Comparison of ENCODE assay signal across 1 cellular context in the genomic region with DNA sequence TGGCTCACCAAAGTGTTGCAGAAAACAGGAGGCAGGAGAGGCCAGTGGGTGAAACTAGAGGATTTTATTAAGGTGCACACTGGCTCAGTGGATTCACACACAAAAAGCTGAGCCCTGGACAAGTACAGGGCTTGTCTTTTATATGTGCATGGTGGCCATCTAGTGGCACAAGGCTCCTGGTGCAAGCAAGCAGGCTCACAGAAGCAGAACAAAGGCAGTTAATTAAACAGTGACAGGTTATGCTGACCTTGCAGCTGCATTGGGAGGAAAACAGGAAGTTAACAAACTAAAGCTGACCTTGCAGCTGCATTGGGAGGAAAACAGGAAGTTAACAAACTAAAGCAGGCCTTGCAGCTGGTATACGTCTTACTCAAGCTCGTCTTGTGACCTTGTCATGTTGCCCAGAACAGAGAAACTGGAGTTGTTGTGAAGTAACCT.
TF ChIP-seq lines count a peak whose summit lies in the region.

No MANE protein-coding gene starts in this region.

TF ChIP-seq in GM23338, 12 proteins besides CTCF, POLR2A, EP300 and RAD21 (continued from another document):
- TF ChIP-seq, protein P1, sequence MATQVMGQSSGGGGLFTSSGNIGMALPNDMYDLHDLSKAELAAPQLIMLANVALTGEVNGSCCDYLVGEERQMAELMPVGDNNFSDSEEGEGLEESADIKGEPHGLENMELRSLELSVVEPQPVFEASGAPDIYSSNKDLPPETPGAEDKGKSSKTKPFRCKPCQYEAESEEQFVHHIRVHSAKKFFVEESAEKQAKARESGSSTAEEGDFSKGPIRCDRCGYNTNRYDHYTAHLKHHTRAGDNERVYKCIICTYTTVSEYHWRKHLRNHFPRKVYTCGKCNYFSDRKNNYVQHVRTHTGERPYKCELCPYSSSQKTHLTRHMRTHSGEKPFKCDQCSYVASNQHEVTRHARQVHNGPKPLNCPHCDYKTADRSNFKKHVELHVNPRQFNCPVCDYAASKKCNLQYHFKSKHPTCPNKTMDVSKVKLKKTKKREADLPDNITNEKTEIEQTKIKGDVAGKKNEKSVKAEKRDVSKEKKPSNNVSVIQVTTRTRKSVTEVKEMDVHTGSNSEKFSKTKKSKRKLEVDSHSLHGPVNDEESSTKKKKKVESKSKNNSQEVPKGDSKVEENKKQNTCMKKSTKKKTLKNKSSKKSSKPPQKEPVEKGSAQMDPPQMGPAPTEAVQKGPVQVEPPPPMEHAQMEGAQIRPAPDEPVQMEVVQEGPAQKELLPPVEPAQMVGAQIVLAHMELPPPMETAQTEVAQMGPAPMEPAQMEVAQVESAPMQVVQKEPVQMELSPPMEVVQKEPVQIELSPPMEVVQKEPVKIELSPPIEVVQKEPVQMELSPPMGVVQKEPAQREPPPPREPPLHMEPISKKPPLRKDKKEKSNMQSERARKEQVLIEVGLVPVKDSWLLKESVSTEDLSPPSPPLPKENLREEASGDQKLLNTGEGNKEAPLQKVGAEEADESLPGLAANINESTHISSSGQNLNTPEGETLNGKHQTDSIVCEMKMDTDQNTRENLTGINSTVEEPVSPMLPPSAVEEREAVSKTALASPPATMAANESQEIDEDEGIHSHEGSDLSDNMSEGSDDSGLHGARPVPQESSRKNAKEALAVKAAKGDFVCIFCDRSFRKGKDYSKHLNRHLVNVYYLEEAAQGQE (IDR thresholded peaks at IDR 0.05; ENCODE audit: unreplicated experiment), result no peak
- TF ChIP-seq EZH2phosphoT487 (IDR thresholded peaks at IDR 0.05; ENCODE audit: unreplicated experiment), result no peak
- TF ChIP-seq NANOG (IDR thresholded peaks at IDR 0.05; ENCODE audit: borderline replicate concordance), result no peak
TF ChIP-seq in GM23338: peak in this region for 0.
